In the genomic region with DNA sequence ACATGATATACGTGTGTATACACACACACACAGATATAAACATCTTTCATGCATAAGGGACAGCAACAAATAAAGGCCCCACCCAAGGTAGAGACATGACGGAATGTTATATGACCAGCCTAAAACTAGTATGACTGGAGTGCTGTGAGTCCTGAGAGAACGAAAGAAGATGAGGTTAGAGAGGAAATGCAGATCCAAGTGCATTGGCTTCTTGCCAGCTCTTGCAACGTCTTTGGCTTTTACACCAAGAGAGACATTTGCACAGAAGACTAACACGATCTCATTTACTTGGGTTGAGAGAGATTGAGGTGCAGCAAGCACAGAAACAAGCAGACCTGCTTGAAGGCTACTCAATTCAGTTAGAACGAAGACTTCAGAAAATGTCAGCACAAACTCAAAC, we compare ENCODE assay signal across 13 cellular contexts. TPM values are rescaled to one million over a fixed set of nuclear protein-coding genes. Genes with fewer than 3 reads are reported as not detected.
DNase-seq lines count a peak whose midpoint lies in the region; ATAC-seq and TF ChIP-seq lines count a peak whose summit lies in the region.
"Had no signal": no experiment of that assay in that cellular context is flagged by ENCODE, and none has a peak within 500 bp of the region (broad histone marks: within the 10 kb centered on the region; RNA-seq: fewer than 3 reads in every experiment).

No MANE protein-coding gene starts in this region.

- CTCF ChIA-PET in T-cell (lab: Charles Lee), result no interaction called here

- no peaks in the 10 kb centered on the region for H3K4me1 Mint-ChIP-seq in effector memory CD8-positive, alpha-beta T cell (ENCODE audit: low read depth in 2 of 2)
- H3K4me1 Mint-ChIP-seq in T-cell, result no peaks in the 10 kb centered on the region

- no peaks in the 10 kb centered on the region for H3K36me3 Mint-ChIP-seq in effector memory CD8-positive, alpha-beta T cell (ENCODE audit: insufficient read depth)
- H3K36me3 Mint-ChIP-seq in T-cell, result no peaks in the 10 kb centered on the region

- POLR2A ChIA-PET in T-cell (lab: Charles Lee), result no interaction called here

- peak; percentile 30 to 60 for ATAC-seq in left cardiac atrium
- no peak for ATAC-seq in Right ventricle myocardium inferior
- ATAC-seq in SK-N-SH treated with all-trans-retinoic acid at 6 μM for 48 hours, result no peak
- no peak for ATAC-seq in effector memory CD8-positive, alpha-beta T cell (replicated peaks)
- no peak for ATAC-seq in T-cell (replicated peaks in 1 of 4)

- no peak overlapping the region for H3K4me3 Mint-ChIP-seq in effector memory CD8-positive, alpha-beta T cell
- H3K4me3 Mint-ChIP-seq in T-cell, result no peak overlapping the region
- H3K4me3 Mint-ChIP-seq: CD4-positive, alpha-beta T cell had no signal

- TF ChIP-seq CTCF in epithelial cell of esophagus (IDR thresholded peaks at IDR 0.05; ENCODE audit: insufficient read depth, low read depth, low read length, missing control alignments), result no peak

- no peaks in the 10 kb centered on the region for H3K27me3 Mint-ChIP-seq in effector memory CD8-positive, alpha-beta T cell
- H3K27me3 Mint-ChIP-seq in T-cell, result no peaks in the 10 kb centered on the region
- H3K27me3 Mint-ChIP-seq: CD4-positive, alpha-beta T cell had no signal

- no peak overlapping the region for H3K27ac Mint-ChIP-seq in effector memory CD8-positive, alpha-beta T cell
- no peak overlapping the region for H3K27ac Mint-ChIP-seq in T-cell
- H3K27ac Mint-ChIP-seq: CD4-positive, alpha-beta T cell had no signal

- peak; percentile 51 for DNase-seq in left cardiac atrium
- DNase-seq in Right ventricle myocardium inferior (ENCODE audit: missing footprints), result no peak
- peak; percentile 71 for DNase-seq in NOMO-1 treated with dmso at 0.1 percent for 144 hours (lab: John Stamatoyannopoulos, UW; ENCODE audit: unreplicated experiment)
- peak; percentile 43 for DNase-seq in epithelial cell of esophagus (ENCODE audit: low read depth)
- DNase-seq in effector memory CD8-positive, alpha-beta T cell, result no peak
- no peak for DNase-seq in T-cell
- no peak for DNase-seq in GF-D8 (lab: John Stamatoyannopoulos, UW)
- DNase-seq: activated CD4-positive, alpha-beta T cell treated with anti-CD3 and anti-CD28 coated beads for 1 hour; CD4-positive, alpha-beta T cell; small intestine; uterus had no signal

- H3K9me3 Mint-ChIP-seq in effector memory CD8-positive, alpha-beta T cell, result peaks cover 0 to 2% of the 10 kb centered on the region in 2 donors
- peaks cover 6 to 14% (median 8%) of the 10 kb centered on the region in 3 donors for H3K9me3 Mint-ChIP-seq in T-cell

- no peak overlapping the region for H3K4me3 ChIP-seq in epithelial cell of esophagus (ENCODE audit: low read length)
- H3K4me3 ChIP-seq: uterus had no signal

- intact Hi-C loops in left cardiac atrium (cut with DNase I), result no loop called here
- intact Hi-C loops in Right ventricle myocardium inferior (cut with DNase I), result no loop called here

TF ChIP-seq in SK-N-SH treated with all-trans-retinoic acid at 6 μM for 48 hours, 23 proteins besides CTCF, POLR2A, EP300 and RAD21 (continues in another document):
- no peak for TF ChIP-seq ZNF70 (CRISPR knock-in tag; IDR thresholded peaks at IDR 0.05)
- TF ChIP-seq, protein P1, sequence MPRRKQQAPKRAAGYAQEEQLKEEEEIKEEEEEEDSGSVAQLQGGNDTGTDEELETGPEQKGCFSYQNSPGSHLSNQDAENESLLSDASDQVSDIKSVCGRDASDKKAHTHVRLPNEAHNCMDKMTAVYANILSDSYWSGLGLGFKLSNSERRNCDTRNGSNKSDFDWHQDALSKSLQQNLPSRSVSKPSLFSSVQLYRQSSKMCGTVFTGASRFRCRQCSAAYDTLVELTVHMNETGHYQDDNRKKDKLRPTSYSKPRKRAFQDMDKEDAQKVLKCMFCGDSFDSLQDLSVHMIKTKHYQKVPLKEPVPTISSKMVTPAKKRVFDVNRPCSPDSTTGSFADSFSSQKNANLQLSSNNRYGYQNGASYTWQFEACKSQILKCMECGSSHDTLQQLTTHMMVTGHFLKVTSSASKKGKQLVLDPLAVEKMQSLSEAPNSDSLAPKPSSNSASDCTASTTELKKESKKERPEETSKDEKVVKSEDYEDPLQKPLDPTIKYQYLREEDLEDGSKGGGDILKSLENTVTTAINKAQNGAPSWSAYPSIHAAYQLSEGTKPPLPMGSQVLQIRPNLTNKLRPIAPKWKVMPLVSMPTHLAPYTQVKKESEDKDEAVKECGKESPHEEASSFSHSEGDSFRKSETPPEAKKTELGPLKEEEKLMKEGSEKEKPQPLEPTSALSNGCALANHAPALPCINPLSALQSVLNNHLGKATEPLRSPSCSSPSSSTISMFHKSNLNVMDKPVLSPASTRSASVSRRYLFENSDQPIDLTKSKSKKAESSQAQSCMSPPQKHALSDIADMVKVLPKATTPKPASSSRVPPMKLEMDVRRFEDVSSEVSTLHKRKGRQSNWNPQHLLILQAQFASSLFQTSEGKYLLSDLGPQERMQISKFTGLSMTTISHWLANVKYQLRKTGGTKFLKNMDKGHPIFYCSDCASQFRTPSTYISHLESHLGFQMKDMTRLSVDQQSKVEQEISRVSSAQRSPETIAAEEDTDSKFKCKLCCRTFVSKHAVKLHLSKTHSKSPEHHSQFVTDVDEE (CRISPR knock-in tag; IDR thresholded peaks at IDR 0.05), result no peak
- no peak for TF ChIP-seq ZNF8 (CRISPR knock-in tag; IDR thresholded peaks at IDR 0.05)
- TF ChIP-seq, protein P2, sequence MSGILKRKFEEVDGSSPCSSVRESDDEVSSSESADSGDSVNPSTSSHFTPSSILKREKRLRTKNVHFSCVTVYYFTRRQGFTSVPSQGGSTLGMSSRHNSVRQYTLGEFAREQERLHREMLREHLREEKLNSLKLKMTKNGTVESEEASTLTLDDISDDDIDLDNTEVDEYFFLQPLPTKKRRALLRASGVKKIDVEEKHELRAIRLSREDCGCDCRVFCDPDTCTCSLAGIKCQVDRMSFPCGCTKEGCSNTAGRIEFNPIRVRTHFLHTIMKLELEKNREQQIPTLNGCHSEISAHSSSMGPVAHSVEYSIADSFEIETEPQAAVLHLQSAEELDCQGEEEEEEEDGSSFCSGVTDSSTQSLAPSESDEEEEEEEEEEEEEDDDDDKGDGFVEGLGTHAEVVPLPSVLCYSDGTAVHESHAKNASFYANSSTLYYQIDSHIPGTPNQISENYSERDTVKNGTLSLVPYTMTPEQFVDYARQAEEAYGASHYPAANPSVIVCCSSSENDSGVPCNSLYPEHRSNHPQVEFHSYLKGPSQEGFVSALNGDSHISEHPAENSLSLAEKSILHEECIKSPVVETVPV (CRISPR knock-in tag; IDR thresholded peaks at IDR 0.05), result no peak
- TF ChIP-seq PPARA (CRISPR knock-in tag; IDR thresholded peaks at IDR 0.05; ENCODE audit: borderline replicate concordance), result no peak
- TF ChIP-seq ZNF565 (CRISPR knock-in tag; conservative IDR thresholded peaks at IDR 0.05; ENCODE audit: low read depth), result no peak
- no peak for TF ChIP-seq OSR1 (CRISPR knock-in tag; IDR thresholded peaks at IDR 0.05)
- no peak for TF ChIP-seq CSDC2 (CRISPR knock-in tag; IDR thresholded peaks at IDR 0.05)
- no peak for TF ChIP-seq ZFP30 (CRISPR knock-in tag; IDR thresholded peaks at IDR 0.05)
- TF ChIP-seq ZC3H10 (CRISPR knock-in tag; IDR thresholded peaks at IDR 0.05), result no peak
- TF ChIP-seq ARNTL (CRISPR knock-in tag; IDR thresholded peaks at IDR 0.05; ENCODE audit: borderline replicate concordance, low read depth), result no peak
- TF ChIP-seq, protein P3, sequence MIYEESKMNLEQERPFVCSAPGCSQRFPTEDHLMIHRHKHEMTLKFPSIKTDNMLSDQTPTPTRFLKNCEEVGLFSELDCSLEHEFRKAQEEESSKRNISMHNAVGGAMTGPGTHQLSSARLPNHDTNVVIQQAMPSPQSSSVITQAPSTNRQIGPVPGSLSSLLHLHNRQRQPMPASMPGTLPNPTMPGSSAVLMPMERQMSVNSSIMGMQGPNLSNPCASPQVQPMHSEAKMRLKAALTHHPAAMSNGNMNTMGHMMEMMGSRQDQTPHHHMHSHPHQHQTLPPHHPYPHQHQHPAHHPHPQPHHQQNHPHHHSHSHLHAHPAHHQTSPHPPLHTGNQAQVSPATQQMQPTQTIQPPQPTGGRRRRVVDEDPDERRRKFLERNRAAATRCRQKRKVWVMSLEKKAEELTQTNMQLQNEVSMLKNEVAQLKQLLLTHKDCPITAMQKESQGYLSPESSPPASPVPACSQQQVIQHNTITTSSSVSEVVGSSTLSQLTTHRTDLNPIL (CRISPR knock-in tag; IDR thresholded peaks at IDR 0.05; ENCODE audit: low read depth), result no peak
- TF ChIP-seq, protein P4, sequence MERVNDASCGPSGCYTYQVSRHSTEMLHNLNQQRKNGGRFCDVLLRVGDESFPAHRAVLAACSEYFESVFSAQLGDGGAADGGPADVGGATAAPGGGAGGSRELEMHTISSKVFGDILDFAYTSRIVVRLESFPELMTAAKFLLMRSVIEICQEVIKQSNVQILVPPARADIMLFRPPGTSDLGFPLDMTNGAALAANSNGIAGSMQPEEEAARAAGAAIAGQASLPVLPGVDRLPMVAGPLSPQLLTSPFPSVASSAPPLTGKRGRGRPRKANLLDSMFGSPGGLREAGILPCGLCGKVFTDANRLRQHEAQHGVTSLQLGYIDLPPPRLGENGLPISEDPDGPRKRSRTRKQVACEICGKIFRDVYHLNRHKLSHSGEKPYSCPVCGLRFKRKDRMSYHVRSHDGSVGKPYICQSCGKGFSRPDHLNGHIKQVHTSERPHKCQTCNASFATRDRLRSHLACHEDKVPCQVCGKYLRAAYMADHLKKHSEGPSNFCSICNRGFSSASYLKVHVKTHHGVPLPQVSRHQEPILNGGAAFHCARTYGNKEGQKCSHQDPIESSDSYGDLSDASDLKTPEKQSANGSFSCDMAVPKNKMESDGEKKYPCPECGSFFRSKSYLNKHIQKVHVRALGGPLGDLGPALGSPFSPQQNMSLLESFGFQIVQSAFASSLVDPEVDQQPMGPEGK (CRISPR knock-in tag; IDR thresholded peaks at IDR 0.05; ENCODE audit: borderline replicate concordance), result no peak
- no peak for TF ChIP-seq ESRRG (CRISPR knock-in tag; IDR thresholded peaks at IDR 0.05)
- TF ChIP-seq ZFP3 (CRISPR knock-in tag; IDR thresholded peaks at IDR 0.05), result no peak
- no peak for TF ChIP-seq TOX (CRISPR knock-in tag; IDR thresholded peaks at IDR 0.05; ENCODE audit: borderline replicate concordance)
- TF ChIP-seq GLIS3 (CRISPR knock-in tag; IDR thresholded peaks at IDR 0.05), result no peak

RNA-seq across cellular contexts. Expression of a gene that starts 23.0 kb away (rescaled TPM):
- 1 to 10 TPM in 1 of 2 donors, under 1 TPM in 1; 0.24 to 1.2 TPM for total RNA-seq in left cardiac atrium
- total RNA-seq in Right ventricle myocardium inferior, result 0.11 TPM
- not detected for total RNA-seq in T-cell
- total RNA-seq: CD4-positive, alpha-beta T cell; myocyte had no signal

Comparison
In these comparisons a context has a peak if more than half of its experiments do, and no peak if none do; other contexts are left out.
1. ATAC-seq: peak in left cardiac atrium (2 of 2); none in Right ventricle myocardium inferior (single experiment), SK-N-SH treated with all-trans-retinoic acid at 6 μM for 48 hours (single experiment), effector memory CD8-positive, alpha-beta T cell (single experiment) and T-cell (0 of 4).
2. DNase-seq: peak in left cardiac atrium (single experiment), NOMO-1 treated with dmso at 0.1 percent for 144 hours (single experiment) and epithelial cell of esophagus (single experiment); none in Right ventricle myocardium inferior (single experiment), effector memory CD8-positive, alpha-beta T cell (0 of 3), T-cell (0 of 34) and GF-D8 (single experiment).